In the genomic region with DNA sequence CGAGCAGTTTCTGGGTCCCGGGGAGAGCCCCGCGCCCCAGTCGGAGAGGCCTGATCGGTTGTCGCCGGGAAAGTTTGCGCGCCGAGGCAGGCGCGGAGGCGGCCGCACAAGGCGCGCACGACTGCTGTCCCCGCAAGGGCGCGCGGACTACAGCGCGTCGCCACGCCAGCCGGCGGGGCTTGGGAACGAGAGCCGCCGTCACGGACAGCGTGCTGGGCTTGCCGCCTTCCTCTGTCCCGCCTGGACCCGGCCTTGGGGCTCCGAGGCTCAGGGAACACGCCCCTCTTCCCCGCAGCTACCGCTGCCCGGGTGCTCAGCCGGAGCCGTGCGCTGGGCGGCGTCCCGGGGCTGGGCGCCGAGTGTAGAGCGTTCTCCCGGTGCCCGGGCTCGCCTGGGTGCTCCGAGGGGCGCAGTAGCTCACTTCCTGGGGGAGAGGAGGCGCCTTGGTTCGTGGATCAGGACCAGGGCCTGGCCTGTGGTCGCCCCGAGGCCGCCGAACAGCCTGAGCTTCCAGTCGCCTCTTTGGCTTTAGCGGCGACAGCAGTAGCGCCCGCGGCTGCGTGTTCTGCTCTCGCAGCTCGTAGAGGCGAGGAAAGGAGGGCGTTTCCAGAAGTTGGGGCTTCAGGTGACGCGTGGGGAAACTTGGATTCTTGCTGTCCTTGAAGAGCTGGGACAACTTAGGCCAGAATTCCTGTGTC, we compare ENCODE assay signal across 1 cellular context.
A peak's percentile ranks its signal among the peaks of the same experiment; 100 is the strongest.
TF ChIP-seq lines count a peak whose summit lies in the region.

No MANE protein-coding gene starts in this region.

TF ChIP-seq in HepG2, 621 proteins besides CTCF, POLR2A, EP300 and RAD21 (continued from another document and continues in another):
- TF ChIP-seq, protein P1, sequence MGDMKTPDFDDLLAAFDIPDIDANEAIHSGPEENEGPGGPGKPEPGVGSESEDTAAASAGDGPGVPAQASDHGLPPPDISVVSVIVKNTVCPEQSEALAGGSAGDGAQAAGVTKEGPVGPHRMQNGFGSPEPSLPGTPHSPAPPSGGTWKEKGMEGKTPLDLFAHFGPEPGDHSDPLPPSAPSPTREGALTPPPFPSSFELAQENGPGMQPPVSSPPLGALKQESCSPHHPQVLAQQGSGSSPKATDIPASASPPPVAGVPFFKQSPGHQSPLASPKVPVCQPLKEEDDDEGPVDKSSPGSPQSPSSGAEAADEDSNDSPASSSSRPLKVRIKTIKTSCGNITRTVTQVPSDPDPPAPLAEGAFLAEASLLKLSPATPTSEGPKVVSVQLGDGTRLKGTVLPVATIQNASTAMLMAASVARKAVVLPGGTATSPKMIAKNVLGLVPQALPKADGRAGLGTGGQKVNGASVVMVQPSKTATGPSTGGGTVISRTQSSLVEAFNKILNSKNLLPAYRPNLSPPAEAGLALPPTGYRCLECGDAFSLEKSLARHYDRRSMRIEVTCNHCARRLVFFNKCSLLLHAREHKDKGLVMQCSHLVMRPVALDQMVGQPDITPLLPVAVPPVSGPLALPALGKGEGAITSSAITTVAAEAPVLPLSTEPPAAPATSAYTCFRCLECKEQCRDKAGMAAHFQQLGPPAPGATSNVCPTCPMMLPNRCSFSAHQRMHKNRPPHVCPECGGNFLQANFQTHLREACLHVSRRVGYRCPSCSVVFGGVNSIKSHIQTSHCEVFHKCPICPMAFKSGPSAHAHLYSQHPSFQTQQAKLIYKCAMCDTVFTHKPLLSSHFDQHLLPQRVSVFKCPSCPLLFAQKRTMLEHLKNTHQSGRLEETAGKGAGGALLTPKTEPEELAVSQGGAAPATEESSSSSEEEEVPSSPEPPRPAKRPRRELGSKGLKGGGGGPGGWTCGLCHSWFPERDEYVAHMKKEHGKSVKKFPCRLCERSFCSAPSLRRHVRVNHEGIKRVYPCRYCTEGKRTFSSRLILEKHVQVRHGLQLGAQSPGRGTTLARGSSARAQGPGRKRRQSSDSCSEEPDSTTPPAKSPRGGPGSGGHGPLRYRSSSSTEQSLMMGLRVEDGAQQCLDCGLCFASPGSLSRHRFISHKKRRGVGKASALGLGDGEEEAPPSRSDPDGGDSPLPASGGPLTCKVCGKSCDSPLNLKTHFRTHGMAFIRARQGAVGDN (CRISPR knock-in tag; IDR thresholded peaks at IDR 0.05): peak; percentile 89
- TF ChIP-seq ZNF296 (CRISPR knock-in tag; conservative IDR thresholded peaks at IDR 0.05) (0 out of 2 replicates have a peak, but pooled peaks have one; percentile 33), SATB2 (CRISPR knock-in tag; IDR thresholded peaks at IDR 0.05) (no peak), NFYC (CRISPR knock-in tag; IDR thresholded peaks at IDR 0.05) (no peak), TCF7 (IDR thresholded peaks at IDR 0.05; ENCODE audit: low read depth) (no peak), HMG20A (CRISPR knock-in tag; IDR thresholded peaks at IDR 0.05; ENCODE audit: borderline replicate concordance) (no peak), ARNT (IDR thresholded peaks at IDR 0.05) (no peak), ZBTB42 (CRISPR knock-in tag; IDR thresholded peaks at IDR 0.05) (peak; percentile 71; the same call in 1 of the 2 replicates), TBL1XR1 (IDR thresholded peaks at IDR 0.05; ENCODE audit: borderline replicate concordance, low read length, partially characterized antibody) (no peak), ZNF562 (CRISPR knock-in tag; IDR thresholded peaks at IDR 0.05; ENCODE audit: borderline replicate concordance) (no peak), ZNF629 (CRISPR knock-in tag; conservative IDR thresholded peaks at IDR 0.05) (peak; percentile 38), ZNF766 (CRISPR knock-in tag; IDR thresholded peaks at IDR 0.05; ENCODE audit: borderline replicate concordance) (no peak), ZNF703 (CRISPR knock-in tag; IDR thresholded peaks at IDR 0.05; ENCODE audit: borderline replicate concordance) (no peak), CAMTA2 (CRISPR knock-in tag; IDR thresholded peaks at IDR 0.05; ENCODE audit: borderline replicate concordance) (0 out of 2 replicates have a peak, but pooled peaks have one; percentile 34), IRX3 (CRISPR knock-in tag; IDR thresholded peaks at IDR 0.05; ENCODE audit: borderline replicate concordance, low read depth) (no peak), ZNF644 (CRISPR knock-in tag; IDR thresholded peaks at IDR 0.05; ENCODE audit: low read depth) (no peak), SMARCE1 (IDR thresholded peaks at IDR 0.05; ENCODE audit: borderline replicate concordance) (no peak), CBX5 (CRISPR knock-in tag; IDR thresholded peaks at IDR 0.05; ENCODE audit: borderline replicate concordance) (no peak), POLR2G (IDR thresholded peaks at IDR 0.05; ENCODE audit: low read depth, low read length) (peak; percentile 15; the same call in 1 of the 2 replicates), ZNF607 (CRISPR knock-in tag; IDR thresholded peaks at IDR 0.05; ENCODE audit: borderline replicate concordance) (peak; percentile 68; the same call in 1 of the 2 replicates), ONECUT2 (CRISPR knock-in tag; IDR thresholded peaks at IDR 0.05) (no peak)
- TF ChIP-seq, protein P2, sequence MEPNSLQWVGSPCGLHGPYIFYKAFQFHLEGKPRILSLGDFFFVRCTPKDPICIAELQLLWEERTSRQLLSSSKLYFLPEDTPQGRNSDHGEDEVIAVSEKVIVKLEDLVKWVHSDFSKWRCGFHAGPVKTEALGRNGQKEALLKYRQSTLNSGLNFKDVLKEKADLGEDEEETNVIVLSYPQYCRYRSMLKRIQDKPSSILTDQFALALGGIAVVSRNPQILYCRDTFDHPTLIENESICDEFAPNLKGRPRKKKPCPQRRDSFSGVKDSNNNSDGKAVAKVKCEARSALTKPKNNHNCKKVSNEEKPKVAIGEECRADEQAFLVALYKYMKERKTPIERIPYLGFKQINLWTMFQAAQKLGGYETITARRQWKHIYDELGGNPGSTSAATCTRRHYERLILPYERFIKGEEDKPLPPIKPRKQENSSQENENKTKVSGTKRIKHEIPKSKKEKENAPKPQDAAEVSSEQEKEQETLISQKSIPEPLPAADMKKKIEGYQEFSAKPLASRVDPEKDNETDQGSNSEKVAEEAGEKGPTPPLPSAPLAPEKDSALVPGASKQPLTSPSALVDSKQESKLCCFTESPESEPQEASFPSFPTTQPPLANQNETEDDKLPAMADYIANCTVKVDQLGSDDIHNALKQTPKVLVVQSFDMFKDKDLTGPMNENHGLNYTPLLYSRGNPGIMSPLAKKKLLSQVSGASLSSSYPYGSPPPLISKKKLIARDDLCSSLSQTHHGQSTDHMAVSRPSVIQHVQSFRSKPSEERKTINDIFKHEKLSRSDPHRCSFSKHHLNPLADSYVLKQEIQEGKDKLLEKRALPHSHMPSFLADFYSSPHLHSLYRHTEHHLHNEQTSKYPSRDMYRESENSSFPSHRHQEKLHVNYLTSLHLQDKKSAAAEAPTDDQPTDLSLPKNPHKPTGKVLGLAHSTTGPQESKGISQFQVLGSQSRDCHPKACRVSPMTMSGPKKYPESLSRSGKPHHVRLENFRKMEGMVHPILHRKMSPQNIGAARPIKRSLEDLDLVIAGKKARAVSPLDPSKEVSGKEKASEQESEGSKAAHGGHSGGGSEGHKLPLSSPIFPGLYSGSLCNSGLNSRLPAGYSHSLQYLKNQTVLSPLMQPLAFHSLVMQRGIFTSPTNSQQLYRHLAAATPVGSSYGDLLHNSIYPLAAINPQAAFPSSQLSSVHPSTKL (CRISPR knock-in tag; IDR thresholded peaks at IDR 0.05): no peak; the same call in 1 of the 2 replicates
- TF ChIP-seq, protein P3, sequence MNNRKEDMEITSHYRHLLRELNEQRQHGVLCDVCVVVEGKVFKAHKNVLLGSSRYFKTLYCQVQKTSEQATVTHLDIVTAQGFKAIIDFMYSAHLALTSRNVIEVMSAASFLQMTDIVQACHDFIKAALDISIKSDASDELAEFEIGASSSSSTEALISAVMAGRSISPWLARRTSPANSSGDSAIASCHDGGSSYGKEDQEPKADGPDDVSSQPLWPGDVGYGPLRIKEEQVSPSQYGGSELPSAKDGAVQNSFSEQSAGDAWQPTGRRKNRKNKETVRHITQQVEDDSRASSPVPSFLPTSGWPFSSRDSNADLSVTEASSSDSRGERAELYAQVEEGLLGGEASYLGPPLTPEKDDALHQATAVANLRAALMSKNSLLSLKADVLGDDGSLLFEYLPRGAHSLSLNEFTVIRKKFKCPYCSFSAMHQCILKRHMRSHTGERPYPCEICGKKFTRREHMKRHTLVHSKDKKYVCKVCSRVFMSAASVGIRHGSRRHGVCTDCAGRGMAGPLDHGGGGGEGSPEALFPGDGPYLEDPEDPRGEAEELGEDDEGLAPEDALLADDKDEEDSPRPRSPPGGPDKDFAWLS (CRISPR knock-in tag; IDR thresholded peaks at IDR 0.05; ENCODE audit: borderline replicate concordance): no peak
- TF ChIP-seq, protein P4, sequence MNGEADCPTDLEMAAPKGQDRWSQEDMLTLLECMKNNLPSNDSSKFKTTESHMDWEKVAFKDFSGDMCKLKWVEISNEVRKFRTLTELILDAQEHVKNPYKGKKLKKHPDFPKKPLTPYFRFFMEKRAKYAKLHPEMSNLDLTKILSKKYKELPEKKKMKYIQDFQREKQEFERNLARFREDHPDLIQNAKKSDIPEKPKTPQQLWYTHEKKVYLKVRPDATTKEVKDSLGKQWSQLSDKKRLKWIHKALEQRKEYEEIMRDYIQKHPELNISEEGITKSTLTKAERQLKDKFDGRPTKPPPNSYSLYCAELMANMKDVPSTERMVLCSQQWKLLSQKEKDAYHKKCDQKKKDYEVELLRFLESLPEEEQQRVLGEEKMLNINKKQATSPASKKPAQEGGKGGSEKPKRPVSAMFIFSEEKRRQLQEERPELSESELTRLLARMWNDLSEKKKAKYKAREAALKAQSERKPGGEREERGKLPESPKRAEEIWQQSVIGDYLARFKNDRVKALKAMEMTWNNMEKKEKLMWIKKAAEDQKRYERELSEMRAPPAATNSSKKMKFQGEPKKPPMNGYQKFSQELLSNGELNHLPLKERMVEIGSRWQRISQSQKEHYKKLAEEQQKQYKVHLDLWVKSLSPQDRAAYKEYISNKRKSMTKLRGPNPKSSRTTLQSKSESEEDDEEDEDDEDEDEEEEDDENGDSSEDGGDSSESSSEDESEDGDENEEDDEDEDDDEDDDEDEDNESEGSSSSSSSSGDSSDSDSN (CRISPR knock-in tag; IDR thresholded peaks at IDR 0.05): peak; percentile 96
- TF ChIP-seq, protein P5, sequence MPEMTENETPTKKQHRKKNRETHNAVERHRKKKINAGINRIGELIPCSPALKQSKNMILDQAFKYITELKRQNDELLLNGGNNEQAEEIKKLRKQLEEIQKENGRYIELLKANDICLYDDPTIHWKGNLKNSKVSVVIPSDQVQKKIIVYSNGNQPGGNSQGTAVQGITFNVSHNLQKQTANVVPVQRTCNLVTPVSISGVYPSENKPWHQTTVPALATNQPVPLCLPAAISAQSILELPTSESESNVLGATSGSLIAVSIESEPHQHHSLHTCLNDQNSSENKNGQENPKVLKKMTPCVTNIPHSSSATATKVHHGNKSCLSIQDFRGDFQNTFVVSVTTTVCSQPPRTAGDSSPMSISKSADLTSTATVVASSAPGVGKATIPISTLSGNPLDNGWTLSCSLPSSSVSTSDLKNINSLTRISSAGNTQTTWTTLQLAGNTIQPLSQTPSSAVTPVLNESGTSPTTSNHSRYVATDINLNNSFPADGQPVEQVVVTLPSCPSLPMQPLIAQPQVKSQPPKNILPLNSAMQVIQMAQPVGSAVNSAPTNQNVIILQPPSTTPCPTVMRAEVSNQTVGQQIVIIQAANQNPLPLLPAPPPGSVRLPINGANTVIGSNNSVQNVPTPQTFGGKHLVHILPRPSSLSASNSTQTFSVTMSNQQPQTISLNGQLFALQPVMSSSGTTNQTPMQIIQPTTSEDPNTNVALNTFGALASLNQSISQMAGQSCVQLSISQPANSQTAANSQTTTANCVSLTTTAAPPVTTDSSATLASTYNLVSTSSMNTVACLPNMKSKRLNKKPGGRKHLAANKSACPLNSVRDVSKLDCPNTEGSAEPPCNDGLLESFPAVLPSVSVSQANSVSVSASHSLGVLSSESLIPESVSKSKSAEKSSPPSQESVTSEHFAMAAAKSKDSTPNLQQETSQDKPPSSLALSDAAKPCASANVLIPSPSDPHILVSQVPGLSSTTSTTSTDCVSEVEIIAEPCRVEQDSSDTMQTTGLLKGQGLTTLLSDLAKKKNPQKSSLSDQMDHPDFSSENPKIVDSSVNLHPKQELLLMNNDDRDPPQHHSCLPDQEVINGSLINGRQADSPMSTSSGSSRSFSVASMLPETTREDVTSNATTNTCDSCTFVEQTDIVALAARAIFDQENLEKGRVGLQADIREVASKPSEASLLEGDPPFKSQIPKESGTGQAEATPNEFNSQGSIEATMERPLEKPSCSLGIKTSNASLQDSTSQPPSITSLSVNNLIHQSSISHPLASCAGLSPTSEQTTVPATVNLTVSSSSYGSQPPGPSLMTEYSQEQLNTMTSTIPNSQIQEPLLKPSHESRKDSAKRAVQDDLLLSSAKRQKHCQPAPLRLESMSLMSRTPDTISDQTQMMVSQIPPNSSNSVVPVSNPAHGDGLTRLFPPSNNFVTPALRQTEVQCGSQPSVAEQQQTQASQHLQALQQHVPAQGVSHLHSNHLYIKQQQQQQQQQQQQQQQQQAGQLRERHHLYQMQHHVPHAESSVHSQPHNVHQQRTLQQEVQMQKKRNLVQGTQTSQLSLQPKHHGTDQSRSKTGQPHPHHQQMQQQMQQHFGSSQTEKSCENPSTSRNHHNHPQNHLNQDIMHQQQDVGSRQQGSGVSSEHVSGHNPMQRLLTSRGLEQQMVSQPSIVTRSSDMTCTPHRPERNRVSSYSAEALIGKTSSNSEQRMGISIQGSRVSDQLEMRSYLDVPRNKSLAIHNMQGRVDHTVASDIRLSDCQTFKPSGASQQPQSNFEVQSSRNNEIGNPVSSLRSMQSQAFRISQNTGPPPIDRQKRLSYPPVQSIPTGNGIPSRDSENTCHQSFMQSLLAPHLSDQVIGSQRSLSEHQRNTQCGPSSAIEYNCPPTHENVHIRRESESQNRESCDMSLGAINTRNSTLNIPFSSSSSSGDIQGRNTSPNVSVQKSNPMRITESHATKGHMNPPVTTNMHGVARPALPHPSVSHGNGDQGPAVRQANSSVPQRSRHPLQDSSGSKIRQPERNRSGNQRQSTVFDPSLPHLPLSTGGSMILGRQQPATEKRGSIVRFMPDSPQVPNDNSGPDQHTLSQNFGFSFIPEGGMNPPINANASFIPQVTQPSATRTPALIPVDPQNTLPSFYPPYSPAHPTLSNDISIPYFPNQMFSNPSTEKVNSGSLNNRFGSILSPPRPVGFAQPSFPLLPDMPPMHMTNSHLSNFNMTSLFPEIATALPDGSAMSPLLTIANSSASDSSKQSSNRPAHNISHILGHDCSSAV (CRISPR knock-in tag; IDR thresholded peaks at IDR 0.05; ENCODE audit: borderline replicate concordance): no peak
- TF ChIP-seq, protein P6, sequence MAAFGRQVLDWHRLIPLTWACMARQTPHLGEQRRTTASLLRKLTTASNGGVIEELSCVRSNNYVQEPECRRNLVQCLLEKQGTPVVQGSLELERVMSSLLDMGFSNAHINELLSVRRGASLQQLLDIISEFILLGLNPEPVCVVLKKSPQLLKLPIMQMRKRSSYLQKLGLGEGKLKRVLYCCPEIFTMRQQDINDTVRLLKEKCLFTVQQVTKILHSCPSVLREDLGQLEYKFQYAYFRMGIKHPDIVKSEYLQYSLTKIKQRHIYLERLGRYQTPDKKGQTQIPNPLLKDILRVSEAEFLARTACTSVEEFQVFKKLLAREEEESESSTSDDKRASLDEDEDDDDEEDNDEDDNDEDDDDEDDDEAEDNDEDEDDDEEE (CRISPR knock-in tag; IDR thresholded peaks at IDR 0.05): no peak
- TF ChIP-seq, protein P7, sequence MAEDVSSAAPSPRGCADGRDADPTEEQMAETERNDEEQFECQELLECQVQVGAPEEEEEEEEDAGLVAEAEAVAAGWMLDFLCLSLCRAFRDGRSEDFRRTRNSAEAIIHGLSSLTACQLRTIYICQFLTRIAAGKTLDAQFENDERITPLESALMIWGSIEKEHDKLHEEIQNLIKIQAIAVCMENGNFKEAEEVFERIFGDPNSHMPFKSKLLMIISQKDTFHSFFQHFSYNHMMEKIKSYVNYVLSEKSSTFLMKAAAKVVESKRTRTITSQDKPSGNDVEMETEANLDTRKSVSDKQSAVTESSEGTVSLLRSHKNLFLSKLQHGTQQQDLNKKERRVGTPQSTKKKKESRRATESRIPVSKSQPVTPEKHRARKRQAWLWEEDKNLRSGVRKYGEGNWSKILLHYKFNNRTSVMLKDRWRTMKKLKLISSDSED (CRISPR knock-in tag; IDR thresholded peaks at IDR 0.05): no peak
- TF ChIP-seq, protein P8, sequence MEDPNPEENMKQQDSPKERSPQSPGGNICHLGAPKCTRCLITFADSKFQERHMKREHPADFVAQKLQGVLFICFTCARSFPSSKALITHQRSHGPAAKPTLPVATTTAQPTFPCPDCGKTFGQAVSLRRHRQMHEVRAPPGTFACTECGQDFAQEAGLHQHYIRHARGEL (CRISPR knock-in tag; IDR thresholded peaks at IDR 0.05): no peak
